Comparison of ENCODE assay signal across 8 cellular contexts in the genomic region with DNA sequence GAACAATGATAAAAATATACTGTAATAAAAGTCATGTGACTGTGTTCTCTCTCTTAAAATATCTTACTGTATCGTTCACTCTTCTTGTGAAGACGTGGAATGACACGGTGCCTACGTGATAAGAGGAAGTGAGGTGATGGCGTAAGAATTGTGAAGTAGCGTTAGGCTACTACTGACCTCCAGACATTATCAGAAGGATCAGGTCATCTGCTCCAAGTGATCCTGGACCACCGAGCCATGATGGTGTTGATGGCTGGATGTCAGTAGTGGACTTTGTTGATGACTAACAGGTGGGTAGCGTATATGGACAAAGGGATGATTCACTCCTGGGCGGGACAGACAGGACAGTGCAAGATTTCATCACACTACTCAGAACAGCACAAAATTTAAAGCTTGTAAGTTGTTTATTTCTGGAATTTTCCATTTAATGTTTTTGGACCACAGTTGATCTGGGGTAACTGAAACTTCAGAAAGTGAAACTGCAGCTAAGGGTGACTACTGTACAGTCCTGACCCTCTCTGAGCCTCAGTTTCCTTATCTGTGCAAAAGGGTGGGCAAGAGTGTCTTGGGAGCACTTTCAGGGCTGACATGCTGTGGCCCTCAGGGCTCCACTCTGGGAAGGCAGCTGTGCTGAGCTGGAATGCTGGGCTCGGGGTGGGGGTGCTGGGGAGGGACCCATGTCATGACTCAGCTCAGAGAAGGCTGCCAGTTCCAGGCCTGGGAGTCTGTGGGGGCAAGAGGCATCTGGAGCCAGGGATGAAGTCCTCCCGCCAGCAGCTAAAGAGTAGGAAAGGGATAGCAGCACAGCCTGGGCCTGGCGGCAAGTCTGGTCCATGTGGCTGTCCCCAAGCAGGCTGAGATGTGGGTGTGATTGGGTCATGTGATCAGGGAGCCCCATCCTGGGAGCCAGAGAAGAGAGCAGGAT. TPM values are rescaled to one million over a fixed set of nuclear protein-coding genes. Genes with fewer than 3 reads are reported as not detected.
DNase-seq lines count a peak whose midpoint lies in the region; ATAC-seq and TF ChIP-seq lines count a peak whose summit lies in the region.

No MANE protein-coding gene starts in this region.

- peaks cover 71% of the 10 kb centered on the region for H3F3A ChIP-seq in GM23248 (ENCODE audit: insufficient read depth)

- H3K9me3 Mint-ChIP-seq in activated T-helper 1 cell treated with anti-CD3 and anti-CD28 coated beads, Interleukin-12 subunit alpha, Interleukin-12 subunit beta, Interleukin-2, Interleukin-4 antibody, amounts not matched to agents 30 ng/mL and 10 ng/mL and 1 ng/mL, durations not matched to agents 14 hours and 24 hours and 36 hours: no peaks in the 10 kb centered on the region

- TF ChIP-seq POLR2A in heart left ventricle (IDR thresholded peaks at IDR 0.05) (no peak), gastrocnemius medialis (IDR thresholded peaks at IDR 0.05) (peak; percentile 13 to 15)

- intact Hi-C loops in heart left ventricle (cut with DNase I): no loop called here
- intact Hi-C loops in gastrocnemius medialis (cut with DNase I; ENCODE audit: low total_unique reads): no loop called here
- intact Hi-C loops in activated T-helper 1 cell treated with anti-CD3 and anti-CD28 coated beads, Interleukin-12 subunit alpha, Interleukin-12 subunit beta, Interleukin-2, Interleukin-4 antibody, amounts not matched to agents 30 ng/mL and 10 ng/mL and 1 ng/mL, durations not matched to agents 14 hours and 24 hours and 36 hours (cut with micrococcal nuclease): no loop called here

- no peak overlapping the region for H3K27ac Mint-ChIP-seq in activated T-helper 1 cell treated with anti-CD3 and anti-CD28 coated beads, Interleukin-12 subunit alpha, Interleukin-12 subunit beta, Interleukin-2, Interleukin-4 antibody, amounts not matched to agents 30 ng/mL and 10 ng/mL and 1 ng/mL, durations not matched to agents 14 hours and 24 hours and 36 hours

- TF ChIP-seq CTCF in heart left ventricle (IDR thresholded peaks at IDR 0.05): no peak
- no peak for TF ChIP-seq CTCF in gastrocnemius medialis (IDR thresholded peaks at IDR 0.05 in 4 of 5, conservative IDR thresholded peaks at IDR 0.05 in 1 of 5)

- peak overlapping the region; percentile 37 for H3K4me3 ChIP-seq in GM23248
- H3K4me3 ChIP-seq in heart left ventricle: peak overlapping the region in 9 of 12 donors; percentile 5 to 39 (median 21)
- H3K4me3 ChIP-seq in gastrocnemius medialis: peak overlapping the region in 1 of 4 donors; percentile 37

- no peaks in the 10 kb centered on the region for H3K36me3 Mint-ChIP-seq in activated T-helper 1 cell treated with anti-CD3 and anti-CD28 coated beads, Interleukin-12 subunit alpha, Interleukin-12 subunit beta, Interleukin-2, Interleukin-4 antibody, amounts not matched to agents 30 ng/mL and 10 ng/mL and 1 ng/mL, durations not matched to agents 14 hours and 24 hours and 36 hours (ENCODE audit: low read depth)

- H3K4me3 Mint-ChIP-seq in activated T-helper 1 cell treated with anti-CD3 and anti-CD28 coated beads, Interleukin-12 subunit alpha, Interleukin-12 subunit beta, Interleukin-2, Interleukin-4 antibody, amounts not matched to agents 30 ng/mL and 10 ng/mL and 1 ng/mL, durations not matched to agents 14 hours and 24 hours and 36 hours: no peak overlapping the region

- H3K36me3 ChIP-seq in GM23248 (ENCODE audit: low read depth) (0 out of 2 replicates have a peak, but pooled peaks cover 2% of the 10 kb centered on the region), heart left ventricle (peaks cover 0 to 12% (median 0%) of the 10 kb centered on the region in 9 donors), gastrocnemius medialis (no peaks in the 10 kb centered on the region)

- H3K9me3 ChIP-seq in GM23248 (ENCODE audit: low read depth): no peaks in the 10 kb centered on the region
- no peaks in the 10 kb centered on the region for H3K9me3 ChIP-seq in heart left ventricle
- no peaks in the 10 kb centered on the region for H3K9me3 ChIP-seq in gastrocnemius medialis

- H3K27ac ChIP-seq in GM23248: peak overlapping the region; percentile 94
- H3K27ac ChIP-seq in heart left ventricle: peak overlapping the region; percentile 74 to 96 (median 86)
- peak overlapping the region; percentile 75 to 82 (median 78) for H3K27ac ChIP-seq in gastrocnemius medialis

- DNase-seq in GM23248: peak; percentile 97
- DNase-seq in SW480 (ENCODE audit: low spot score): peak; percentile 90
- peak; percentile 73 to 87 (median 83) for DNase-seq in heart left ventricle
- peak; percentile 59 to 79 for DNase-seq in gastrocnemius medialis
- no peak for DNase-seq in 8988T
- no peak for DNase-seq in NCI-H2227 (lab: John Stamatoyannopoulos, UW; ENCODE audit: unreplicated experiment)
- no peak for DNase-seq in activated T-helper 1 cell treated with anti-CD3 and anti-CD28 coated beads, Interleukin-12 subunit alpha, Interleukin-12 subunit beta, Interleukin-2, Interleukin-4 antibody, amounts not matched to agents 30 ng/mL and 10 ng/mL and 1 ng/mL, durations not matched to agents 14 hours and 24 hours and 36 hours (ENCODE audit: low spot score)

- H3K4me1 Mint-ChIP-seq in activated T-helper 1 cell treated with anti-CD3 and anti-CD28 coated beads, Interleukin-12 subunit alpha, Interleukin-12 subunit beta, Interleukin-2, Interleukin-4 antibody, amounts not matched to agents 30 ng/mL and 10 ng/mL and 1 ng/mL, durations not matched to agents 14 hours and 24 hours and 36 hours (ENCODE audit: low read depth): peaks cover 17% of the 10 kb centered on the region

- peak overlapping the region; percentile 61 for H3K4me2 ChIP-seq in GM23248 (ENCODE audit: unreplicated experiment)

- H3K9ac ChIP-seq in GM23248: peak overlapping the region; percentile 79

- 2 to 5% methylated on average over 12 of the region's 12 CpGs for WGBS in GM23248 (ENCODE audit: low coverage in 1 of 2, low lambda C conversion rate in 2 of 2, missing lambda C conversion rate in 2 of 2), 2 experiments
- 60 to 67% (median 66%) methylated on average over 12 of the region's 12 CpGs for WGBS in heart left ventricle, 4 donors

- H3K27me3 ChIP-seq in GM23248 (replicated peaks; ENCODE audit: insufficient read depth) (no peaks in the 10 kb centered on the region), heart left ventricle (no peaks in the 10 kb centered on the region), gastrocnemius medialis (no peaks in the 10 kb centered on the region)

- H2AFZ ChIP-seq in GM23248: no peak overlapping the region

- in situ Hi-C loops in GM23248 (cut with MboI): no loop called here
- in situ Hi-C loops in gastrocnemius medialis (cut with MboI; ENCODE audit: low sequenced_read_pairs in 4 of 4): no loop called here

- H3K4me1 ChIP-seq in GM23248 (ENCODE audit: insufficient read depth) (peaks cover 82% of the 10 kb centered on the region), heart left ventricle (peaks cover 2 to 91% (median 70%) of the 10 kb centered on the region in 12 donors), gastrocnemius medialis (peaks cover 0 to 12% of the 10 kb centered on the region in 2 donors)

- no peaks in the 10 kb centered on the region for H3K9me2 ChIP-seq in GM23248 (ENCODE audit: insufficient read depth)

- H3K27me3 Mint-ChIP-seq in activated T-helper 1 cell treated with anti-CD3 and anti-CD28 coated beads, Interleukin-12 subunit alpha, Interleukin-12 subunit beta, Interleukin-2, Interleukin-4 antibody, amounts not matched to agents 30 ng/mL and 10 ng/mL and 1 ng/mL, durations not matched to agents 14 hours and 24 hours and 36 hours (ENCODE audit: insufficient read depth): peaks cover 3% of the 10 kb centered on the region

- H4K20me1 ChIP-seq in GM23248 (ENCODE audit: insufficient read depth): no peaks in the 10 kb centered on the region

- ATAC-seq in heart left ventricle (peak; percentile 46 to 79 (median 65)), gastrocnemius medialis (peak; percentile 84 to 85), HG02610 (IDR thresholded peaks at IDR 0.05; ENCODE audit: unreplicated experiment) (no peak)

- H3K79me2 ChIP-seq in GM23248 (ENCODE audit: insufficient read depth): peaks cover 74% of the 10 kb centered on the region

RNA-seq across cellular contexts. Expression of a gene that starts 12.6 kb away (rescaled TPM):
- 189 and 205 TPM in 2 replicates for total RNA-seq in GM23248 (2014; rRNA removed; shearing (Covaris generic))
- polyA plus RNA-seq in GM23248 (2016; fragmentation: Nextera tagmentation; extraction: Ambion mirVana) (155 and 163 TPM in 2 replicates), heart left ventricle (10 to 100 TPM; 27.6 to 53.1 TPM)
- total RNA-seq in heart left ventricle (100 to 1,000 TPM in 3 of 9 donors, 10 to 100 TPM in 6; 28.3 to 112 (median 45.6) TPM), gastrocnemius medialis (10 to 100 TPM; 27.9 to 58.4 (median 52.5) TPM)
- 0.76 and 1.0 TPM in 2 replicates for total RNA-seq in activated T-helper 1 cell treated with anti-CD3 and anti-CD28 coated beads, Interleukin-12 subunit alpha, Interleukin-12 subunit beta, Interleukin-2, Interleukin-4 antibody, amounts not matched to agents 30 ng/mL and 10 ng/mL and 1 ng/mL, durations not matched to agents 14 hours and 24 hours and 36 hours

RNA-seq across cellular contexts. Expression of a gene that starts 23.5 kb away (rescaled TPM):
- total RNA-seq in GM23248 (2014; rRNA removed; shearing (Covaris generic)): not detected in 2 replicates
- polyA plus RNA-seq in GM23248 (2016; fragmentation: Nextera tagmentation; extraction: Ambion mirVana) (0.19 TPM in 1 of 2 replicates, not detected in the other), heart left ventricle (under 1 TPM in 1 of 2 donors, not detected in 1; 0.17 TPM)
- total RNA-seq in heart left ventricle (under 1 TPM in 2 of 9 donors, not detected in 7; 0.29 TPM), gastrocnemius medialis (1 to 10 TPM in 1 of 4 donors, not detected in 3; 1.5 TPM)
- not detected in 2 replicates for total RNA-seq in activated T-helper 1 cell treated with anti-CD3 and anti-CD28 coated beads, Interleukin-12 subunit alpha, Interleukin-12 subunit beta, Interleukin-2, Interleukin-4 antibody, amounts not matched to agents 30 ng/mL and 10 ng/mL and 1 ng/mL, durations not matched to agents 14 hours and 24 hours and 36 hours

RNA-seq across cellular contexts. Expression of a gene that starts 46.8 kb away (rescaled TPM):
- total RNA-seq in GM23248 (2014; rRNA removed; shearing (Covaris generic)): not detected in 2 replicates
- polyA plus RNA-seq in GM23248 (2016; fragmentation: Nextera tagmentation; extraction: Ambion mirVana): not detected in 2 replicates
- not detected for total RNA-seq in heart left ventricle
- not detected for polyA plus RNA-seq in heart left ventricle
- under 1 TPM in 1 of 4 donors, not detected in 3; 0.07 TPM for total RNA-seq in gastrocnemius medialis
- total RNA-seq in activated T-helper 1 cell treated with anti-CD3 and anti-CD28 coated beads, Interleukin-12 subunit alpha, Interleukin-12 subunit beta, Interleukin-2, Interleukin-4 antibody, amounts not matched to agents 30 ng/mL and 10 ng/mL and 1 ng/mL, durations not matched to agents 14 hours and 24 hours and 36 hours: not detected in 2 replicates

RNA-seq across cellular contexts. Expression of a gene that starts 56.7 kb away (rescaled TPM):
- total RNA-seq in GM23248 (2014; rRNA removed; shearing (Covaris generic)): 0.63 TPM in 1 of 2 replicates, not detected in the other
- polyA plus RNA-seq in GM23248 (2016; fragmentation: Nextera tagmentation; extraction: Ambion mirVana) (0.48 and 0.56 TPM in 2 replicates), heart left ventricle (1 to 10 TPM; 5.0 to 5.6 TPM)
- total RNA-seq in heart left ventricle (100 to 1,000 TPM in 1 of 9 donors, 10 to 100 TPM in 6, 1 to 10 TPM in 2; 5.8 to 143 (median 12.0) TPM), gastrocnemius medialis (10 to 100 TPM in 2 of 4 donors, 1 to 10 TPM in 2; 7.5 to 17.0 (median 9.8) TPM)
- 0.10 TPM in 1 of 2 replicates, not detected in the other for total RNA-seq in activated T-helper 1 cell treated with anti-CD3 and anti-CD28 coated beads, Interleukin-12 subunit alpha, Interleukin-12 subunit beta, Interleukin-2, Interleukin-4 antibody, amounts not matched to agents 30 ng/mL and 10 ng/mL and 1 ng/mL, durations not matched to agents 14 hours and 24 hours and 36 hours

Comparison
In these comparisons a context has a peak if more than half of its experiments do, and no peak if none do; other contexts are left out.
1. DNase-seq: peak in GM23248 (single experiment), SW480 (single experiment), heart left ventricle (5 of 5) and gastrocnemius medialis (2 of 2); none in 8988T (single experiment), NCI-H2227 (single experiment) and activated T-helper 1 cell treated with anti-CD3 and anti-CD28 coated beads, Interleukin-12 subunit alpha, Interleukin-12 subunit beta, Interleukin-2, Interleukin-4 antibody, amounts not matched to agents 30 ng/mL and 10 ng/mL and 1 ng/mL, durations not matched to agents 14 hours and 24 hours and 36 hours (single experiment).
2. POLR2A ChIP-seq: peak in gastrocnemius medialis (2 of 2); none in heart left ventricle (0 of 2).
3. RNA of a gene that starts 12.6 kb away (total RNA-seq): 189 to 205 TPM in GM23248, 27.9 to 58.4 TPM in gastrocnemius medialis and 28.3 to 112 TPM in heart left ventricle; 0.76 to 1.0 TPM in activated T-helper 1 cell treated with anti-CD3 and anti-CD28 coated beads, Interleukin-12 subunit alpha, Interleukin-12 subunit beta, Interleukin-2, Interleukin-4 antibody, amounts not matched to agents 30 ng/mL and 10 ng/mL and 1 ng/mL, durations not matched to agents 14 hours and 24 hours and 36 hours; every median in the first group is over 10 times any median in the second.
4. Peak in every context shown above with its lines, with median percentiles within 50 percentile points of each other: H3K27ac ChIP-seq.